Comparison of ENCODE assay signal across 8 cellular contexts in the genomic region with DNA sequence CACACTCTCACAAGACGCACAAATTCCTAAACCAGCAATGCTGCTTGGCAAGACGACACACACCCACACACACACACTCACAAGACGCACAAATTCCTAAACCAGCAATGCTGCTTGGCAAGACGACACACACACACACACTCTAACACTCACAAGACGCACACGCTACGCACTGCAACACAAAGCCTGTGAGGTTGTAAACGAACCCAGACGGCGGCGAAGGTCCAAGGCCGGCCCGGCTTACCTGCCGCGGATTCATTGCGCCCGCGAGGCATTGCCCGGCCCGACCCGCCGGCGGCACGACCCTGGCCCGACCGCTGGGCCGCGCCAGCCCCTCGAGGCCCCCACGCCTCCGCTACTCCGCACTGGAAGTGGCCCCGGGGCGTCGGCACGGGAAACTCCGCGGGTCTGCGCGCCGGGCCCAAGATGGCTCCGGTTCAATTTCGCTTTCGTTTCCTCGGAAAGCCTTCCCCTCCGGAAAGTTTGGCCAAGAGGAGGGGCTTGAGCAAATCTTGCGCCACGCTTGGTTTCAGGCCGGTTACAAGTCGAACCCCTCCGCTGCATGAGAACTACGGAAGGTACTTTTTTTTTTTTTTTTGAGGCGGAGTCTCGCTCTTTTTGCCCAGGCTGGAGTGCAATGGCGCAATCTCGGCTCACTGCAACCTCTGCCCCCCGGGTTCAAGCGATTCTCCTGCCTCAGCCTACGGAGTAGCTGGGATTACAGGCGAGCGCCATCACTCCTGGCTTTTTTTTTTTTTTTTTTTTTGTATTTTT. TPM values are rescaled to one million over a fixed set of nuclear protein-coding genes. Genes with fewer than 3 reads are reported as not detected.
DNase-seq lines count a peak whose midpoint lies in the region; ATAC-seq and TF ChIP-seq lines count a peak whose summit lies in the region.

Gene ADAR (minus strand): TSS at position 439 of the 774 bp plus-strand sequence. CDS start 180 bp downstream, at position 259.

- TF ChIP-seq EP300 in upper lobe of left lung (IDR thresholded peaks at IDR 0.05): no peak

- peaks cover 12% of the 10 kb centered on the region for H3K36me3 Mint-ChIP-seq in T-cell

- H3K4me3 Mint-ChIP-seq in T-cell: peak within 1 kb of the TSS; percentile 93 to 96 (median 95)

- DNase-seq in GM04504 (ENCODE audit: low read depth) (peak; percentile 97), NCI-H1092 (lab: John Stamatoyannopoulos, UW) (peak; percentile 66), T-cell (peak; percentile 65 to 92 (median 88)), adipocyte (ENCODE audit: low read depth) (peak; percentile 99), heart left ventricle (peak; percentile 91 to 93 (median 93)), posterior vena cava (ENCODE audit: low spot score) (peak; percentile 97), upper lobe of left lung (peak; percentile 94 to 96)

- whole genome bisulfite sequencing in heart left ventricle, 4 donors: 0 to 1% (median 0%) methylated on average over 41 to 61 of the region's 61 CpGs
- 0 to 1% methylated on average over 20 to 48 of the region's 61 CpGs for WGBS in upper lobe of left lung, 2 donors

- H3K4me1 ChIP-seq in adipocyte (ENCODE audit: control insufficient read depth, insufficient read depth, low read length) (peaks cover 22% of the 10 kb centered on the region), heart left ventricle (peaks cover 4 to 77% (median 46%) of the 10 kb centered on the region in 12 donors), upper lobe of left lung (peaks cover 39 to 53% (median 49%) of the 10 kb centered on the region in 4 donors)

- TF ChIP-seq POLR2A in heart left ventricle (IDR thresholded peaks at IDR 0.05) (peak in 1 of 2 donors; percentile 50), upper lobe of left lung (IDR thresholded peaks at IDR 0.05) (peak in 3 of 4 donors; percentile 58 to 81 (median 60))

- peak within 1 kb of the TSS; percentile 88 for H3K9ac ChIP-seq in adipocyte (ENCODE audit: low read length)

- intact Hi-C loops in heart left ventricle (cut with DNase I): loop anchor here in 1 of 10 donors (5.0 kb wide), 1 partner anchor 51 kb away; the partner anchor contains the start of gene UBE2Q1
- intact Hi-C loops in posterior vena cava (cut with DNase I): no loop called here

- H3K4me1 Mint-ChIP-seq in T-cell: peaks cover 76 to 86% (median 76%) of the 10 kb centered on the region in 3 donors

- H3K27ac Mint-ChIP-seq in T-cell: peak within 1 kb of the TSS; percentile 97 to 98

- H3K36me3 ChIP-seq in adipocyte (ENCODE audit: control insufficient read depth, insufficient read depth, low read length, severe bottlenecking) (peaks cover 4% of the 10 kb centered on the region), heart left ventricle (peaks cover 0 to 26% (median 0%) of the 10 kb centered on the region in 9 donors), upper lobe of left lung (peaks cover 0 to 4% (median 0%) of the 10 kb centered on the region in 4 donors)

- CTCF ChIA-PET in T-cell (lab: Charles Lee): interaction anchor here in 1 of 2 donors (0.6 to 1.1 kb wide), 5 partner anchors 10 to 273 kb away, joined by 3 to 4 read pairs (median 3); no protein-coding TSS in a partner anchor

- H3K9me3 Mint-ChIP-seq in T-cell: no peaks in the 10 kb centered on the region

- H3K27ac ChIP-seq in heart left ventricle (peak within 1 kb of the TSS; percentile 88 to 98 (median 94)), upper lobe of left lung (peak within 1 kb of the TSS; percentile 97)

- peak; percentile 64 for ATAC-seq in HG02571 (IDR thresholded peaks at IDR 0.05; ENCODE audit: unreplicated experiment)
- peak; percentile 84 to 87 (median 85) for ATAC-seq in T-cell (replicated peaks in 1 of 4)
- ATAC-seq in heart left ventricle: peak; percentile 90 to 93 (median 92)
- peak; percentile 94 to 97 for ATAC-seq in upper lobe of left lung (ENCODE audit: low FRiP score in 2 of 2)

- TF ChIP-seq CTCF in heart left ventricle (IDR thresholded peaks at IDR 0.05) (no peak), upper lobe of left lung (IDR thresholded peaks at IDR 0.05) (peak in 2 of 6 experiments; percentile 5 to 9)

- no peaks in the 10 kb centered on the region for H3K9me3 ChIP-seq in adipocyte (ENCODE audit: control insufficient read depth, low read length)
- H3K9me3 ChIP-seq in heart left ventricle: no peaks in the 10 kb centered on the region
- no peaks in the 10 kb centered on the region for H3K9me3 ChIP-seq in upper lobe of left lung

- H3K4me3 ChIP-seq in adipocyte (ENCODE audit: low read length) (peak within 1 kb of the TSS; percentile 86), heart left ventricle (peak within 1 kb of the TSS; percentile 70 to 96 (median 88)), upper lobe of left lung (peak within 1 kb of the TSS; percentile 36 to 86 (median 63))

- H3K27me3 Mint-ChIP-seq in T-cell: no peaks in the 10 kb centered on the region

- H3K27me3 ChIP-seq in adipocyte (replicated peaks; ENCODE audit: control insufficient read depth, insufficient read depth, low read length) (no peaks in the 10 kb centered on the region), heart left ventricle (no peaks in the 10 kb centered on the region), upper lobe of left lung (no peaks in the 10 kb centered on the region)

- POLR2A ChIA-PET in T-cell (lab: Charles Lee): interaction anchor here in 1 of 2 donors (0.6 to 1.5 kb wide), 2 partner anchors 13 to 743 kb away, joined by 3 to 7 read pairs; no protein-coding TSS in a partner anchor

RNA-seq across cellular contexts. Expression of gene ADAR, which starts in this region (rescaled TPM):
- total RNA-seq in T-cell (100 to 1,000 TPM; 212 to 255 (median 228) TPM), heart left ventricle (100 to 1,000 TPM in 1 of 9 donors, 10 to 100 TPM in 8; 52.1 to 117 (median 63.1) TPM), posterior vena cava (100 to 1,000 TPM; 104 to 106 TPM), upper lobe of left lung (100 to 1,000 TPM; 113 to 226 (median 156) TPM)
- polyA plus RNA-seq in heart left ventricle: 10 to 100 TPM; 16.0 to 29.5 TPM

Comparison
In these comparisons a context has a peak if more than half of its experiments do, and no peak if none do; other contexts are left out.
1. Peak in every context shown above with its lines: DNase-seq, ATAC-seq, H3K4me3 ChIP-seq and H3K27ac ChIP-seq.